In genomic region chr10:68560916-68561691, GRCh38 we compare ENCODE assay signal across 8 cellular contexts. TPM values are rescaled to one million over a fixed set of nuclear protein-coding genes. Genes with fewer than 3 reads are reported as not detected.
DNase-seq lines count a peak whose midpoint lies in the region; ATAC-seq and TF ChIP-seq lines count a peak whose summit lies in the region.

No MANE protein-coding gene starts in this region.

- peak overlapping the region; percentile 98 for H3K9ac ChIP-seq in mesendoderm (ENCODE audit: low read length)

- peak overlapping the region; percentile 78; the same call in 1 of the 2 replicates for H2AFZ ChIP-seq in PC-9

- peaks cover 22% of the 10 kb centered on the region for H3K4me1 Mint-ChIP-seq in activated CD4-positive, alpha-beta T cell treated with anti-CD3 and anti-CD28 coated beads for 36 hours

- H3K36me3 ChIP-seq in PC-9 (ENCODE audit: low read depth): no peaks in the 10 kb centered on the region
- H3K36me3 ChIP-seq in mesendoderm (ENCODE audit: control insufficient read depth, insufficient read depth, low read length): no peaks in the 10 kb centered on the region
- no peaks in the 10 kb centered on the region for H3K36me3 ChIP-seq in upper lobe of right lung

- no peaks in the 10 kb centered on the region for H3K9me2 ChIP-seq in PC-9 (ENCODE audit: insufficient read depth)

- peaks cover 3% of the 10 kb centered on the region for H3K79me1 ChIP-seq in mesendoderm (ENCODE audit: low read length)

- H3K4me3 Mint-ChIP-seq in activated CD4-positive, alpha-beta T cell treated with anti-CD3 and anti-CD28 coated beads for 36 hours: peak overlapping the region; percentile 58

- peak; percentile 24 for DNase-seq in activated CD4-positive, alpha-beta T cell treated with anti-CD3 and anti-CD28 coated beads for 36 hours
- DNase-seq in activated CD4-positive, alpha-beta T cell treated with anti-CD3 and anti-CD28 coated beads for 1 hour: no peak
- DNase-seq in PC-9 (no peak), ecto neural progenitor cell (ENCODE audit: low spot score) (peak; percentile 73), mesendoderm (peak; percentile 70), upper lobe of right lung (no peak), NCI-H524 treated with DMSO at 0.1 percent for 48 hours (lab: John Stamatoyannopoulos, UW) (no peak), cerebellum (ENCODE audit: low spot score) (no peak)

- H3K4me2 ChIP-seq in PC-9 (peak overlapping the region; percentile 85), mesendoderm (ENCODE audit: low read length) (peak overlapping the region; percentile 59)

- no peaks in the 10 kb centered on the region for H3K4me1 ChIP-seq in PC-9 (replicated peaks; ENCODE audit: insufficient read depth)
- peaks cover 2% of the 10 kb centered on the region for H3K4me1 ChIP-seq in mesendoderm (ENCODE audit: control insufficient read depth, low read depth, low read length)
- H3K4me1 ChIP-seq in upper lobe of right lung: peaks cover 9% of the 10 kb centered on the region

- no peak overlapping the region for H2AK5ac ChIP-seq in mesendoderm (ENCODE audit: low read length)

- no peaks in the 10 kb centered on the region for H3K9me3 Mint-ChIP-seq in activated CD4-positive, alpha-beta T cell treated with anti-CD3 and anti-CD28 coated beads for 36 hours (ENCODE audit: low read depth)

- H2BK120ac ChIP-seq in mesendoderm (ENCODE audit: low read depth, low read length): peak overlapping the region; percentile 33

- no peaks in the 10 kb centered on the region for H3K9me3 ChIP-seq in PC-9 (ENCODE audit: insufficient read depth, low read depth)
- H3K9me3 ChIP-seq in upper lobe of right lung: no peaks in the 10 kb centered on the region

- peak; percentile 34 for ATAC-seq in activated CD4-positive, alpha-beta T cell treated with anti-CD3 and anti-CD28 coated beads for 36 hours
- ATAC-seq in upper lobe of right lung: peak; percentile 47

- POLR2A ChIA-PET in activated CD4-positive, alpha-beta T cell treated with anti-CD3 and anti-CD28 coated beads for 36 hours (lab: Charles Lee): no interaction called here
- POLR2A ChIA-PET in PC-9 (lab: Charles Lee; ENCODE audit: unreplicated experiment): no interaction called here

- intact Hi-C loops in activated CD4-positive, alpha-beta T cell treated with anti-CD3 and anti-CD28 coated beads for 36 hours (cut with DNase I, micrococcal nuclease): loop anchor here (1.0 to 5.0 kb wide), 2 partner anchors 39 to 41 kb away; no protein-coding TSS in a partner anchor
- intact Hi-C loops in PC-9 (cut with micrococcal nuclease; ENCODE audit: unreplicated experiment): loop anchor here (1.0 to 5.0 kb wide), 2 partner anchors 34 to 39 kb away; partner anchors contain the start of gene SLC25A16
- intact Hi-C loops in upper lobe of right lung (cut with DNase I): no loop called here

- WGBS in mesendoderm (ENCODE audit: extremely low coverage, insufficient coverage, low lambda C conversion rate): no CpG with 5 or more reads among the region's 50 CpGs

- no peak overlapping the region for H4K5ac ChIP-seq in mesendoderm (ENCODE audit: low read length)

- H3K27me3 Mint-ChIP-seq in activated CD4-positive, alpha-beta T cell treated with anti-CD3 and anti-CD28 coated beads for 36 hours: peaks cover 42% of the 10 kb centered on the region

- peak overlapping the region; percentile 95 for H4K8ac ChIP-seq in mesendoderm (ENCODE audit: low read depth, low read length)

- no peak overlapping the region for H3K23ac ChIP-seq in mesendoderm (ENCODE audit: low read length)

- no peak for TF ChIP-seq CTCF in PC-9 (conservative IDR thresholded peaks at IDR 0.05)
- no peak for TF ChIP-seq CTCF in upper lobe of right lung (IDR thresholded peaks at IDR 0.05)

- H3K4ac ChIP-seq in mesendoderm (ENCODE audit: low read depth, low read length): peak overlapping the region; percentile 95

- CTCF ChIA-PET in activated CD4-positive, alpha-beta T cell treated with anti-CD3 and anti-CD28 coated beads for 36 hours (lab: Charles Lee): interaction anchor here (0.6 to 1.1 kb wide), 2 partner anchors 10 to 1785 kb away, joined by 3 to 4 read pairs; no protein-coding TSS in a partner anchor
- CTCF ChIA-PET in PC-9 (lab: Charles Lee): no interaction called here

- no peak overlapping the region for H3K27ac Mint-ChIP-seq in activated CD4-positive, alpha-beta T cell treated with anti-CD3 and anti-CD28 coated beads for 36 hours

- peak overlapping the region; percentile 94 for H3K56ac ChIP-seq in mesendoderm (ENCODE audit: low read length)

- no TSS peak for BruUV-seq in PC-9 (replicated peaks; lab: Mats Ljungman, UMichigan)

- peak overlapping the region; percentile 100 for H3K18ac ChIP-seq in mesendoderm (ENCODE audit: low read length)

- no peaks in the 10 kb centered on the region for H3K79me2 ChIP-seq in PC-9 (ENCODE audit: low read depth)
- peaks cover 50% of the 10 kb centered on the region for H3K79me2 ChIP-seq in mesendoderm (ENCODE audit: control insufficient read depth, insufficient read depth, low read length)

- H3K27me3 ChIP-seq in PC-9 (ENCODE audit: insufficient read depth, low read depth) (peaks cover 15% of the 10 kb centered on the region; the same call in 1 of the 2 replicates), mesendoderm (ENCODE audit: insufficient read depth, low read length, poor library complexity) (no peaks in the 10 kb centered on the region), upper lobe of right lung (peaks cover 23% of the 10 kb centered on the region)

- H3F3A ChIP-seq in PC-9 (ENCODE audit: insufficient read depth, low read depth): 0 out of 2 replicates have a peak, but pooled peaks cover 3% of the 10 kb centered on the region

- H3K36me3 Mint-ChIP-seq in activated CD4-positive, alpha-beta T cell treated with anti-CD3 and anti-CD28 coated beads for 36 hours (ENCODE audit: low read depth): no peaks in the 10 kb centered on the region

- H3K4me3 ChIP-seq in PC-9 (peak overlapping the region; percentile 68; the same call in 1 of the 2 replicates), mesendoderm (ENCODE audit: low read length) (peak overlapping the region; percentile 99), upper lobe of right lung (peak overlapping the region; percentile 67)

- H2BK15ac ChIP-seq in mesendoderm (replicated peaks; ENCODE audit: low read depth): no peak overlapping the region

- H4K20me1 ChIP-seq in PC-9 (ENCODE audit: insufficient read depth): no peaks in the 10 kb centered on the region

- peak overlapping the region; percentile 54 for H2BK5ac ChIP-seq in mesendoderm (ENCODE audit: low read length)

- H3K27ac ChIP-seq in PC-9 (no peak overlapping the region), mesendoderm (ENCODE audit: low read depth, low read length) (peak overlapping the region; percentile 88), upper lobe of right lung (no peak overlapping the region)

RNA-seq across cellular contexts. Expression of gene TET1, which starts 1.0 kb away (rescaled TPM):
- 1 to 10 TPM in 1 of 2 experiments, under 1 TPM in 1; 0.71 to 1.3 TPM for total RNA-seq in activated CD4-positive, alpha-beta T cell treated with anti-CD3 and anti-CD28 coated beads for 36 hours
- total RNA-seq in PC-9 (2021) (1.9 and 2.4 TPM in 2 replicates), upper lobe of right lung (2.1 TPM), cerebellum (41.6 TPM)
- polyA plus RNA-seq in mesendoderm (2013, experiment 1 of 2): 22.9 TPM
- polyA plus RNA-seq in mesendoderm (2013, experiment 2 of 2): 23.2 TPM

RNA-seq across cellular contexts. Expression of gene SLC25A16, which starts 33.8 kb away (rescaled TPM):
- total RNA-seq in activated CD4-positive, alpha-beta T cell treated with anti-CD3 and anti-CD28 coated beads for 36 hours: 10 to 100 TPM in 1 of 2 experiments, 1 to 10 TPM in 1; 9.0 to 11.8 TPM
- total RNA-seq in PC-9 (2021): 12.6 and 20.3 TPM in 2 replicates
- polyA plus RNA-seq in mesendoderm (2013, experiment 1 of 2): 5.0 TPM
- 5.6 TPM for polyA plus RNA-seq in mesendoderm (2013, experiment 2 of 2)
- 36.2 TPM for total RNA-seq in upper lobe of right lung
- total RNA-seq in cerebellum: 27.1 TPM

Comparison
In these comparisons a context has a peak if more than half of its experiments do, and no peak if none do; other contexts are left out.
1. DNase-seq: peak in activated CD4-positive, alpha-beta T cell treated with anti-CD3 and anti-CD28 coated beads for 36 hours (single experiment), ecto neural progenitor cell (single experiment) and mesendoderm (single experiment); none in activated CD4-positive, alpha-beta T cell treated with anti-CD3 and anti-CD28 coated beads for 1 hour (single experiment), PC-9 (0 of 2), upper lobe of right lung (single experiment), NCI-H524 treated with DMSO at 0.1 percent for 48 hours (single experiment) and cerebellum (single experiment).
2. RNA of gene TET1, which starts 1.0 kb away (total RNA-seq): 41.6 TPM in cerebellum (single experiment); 1.9 to 2.4 TPM in PC-9, 2.1 TPM in upper lobe of right lung (single experiment) and 0.71 to 1.3 TPM in activated CD4-positive, alpha-beta T cell treated with anti-CD3 and anti-CD28 coated beads for 36 hours; every median in the first group is over 10 times any median in the second.
3. Peak in every context shown above with its lines, with median percentiles within 50 percentile points of each other: H3K4me3 ChIP-seq.